In the genomic region with DNA sequence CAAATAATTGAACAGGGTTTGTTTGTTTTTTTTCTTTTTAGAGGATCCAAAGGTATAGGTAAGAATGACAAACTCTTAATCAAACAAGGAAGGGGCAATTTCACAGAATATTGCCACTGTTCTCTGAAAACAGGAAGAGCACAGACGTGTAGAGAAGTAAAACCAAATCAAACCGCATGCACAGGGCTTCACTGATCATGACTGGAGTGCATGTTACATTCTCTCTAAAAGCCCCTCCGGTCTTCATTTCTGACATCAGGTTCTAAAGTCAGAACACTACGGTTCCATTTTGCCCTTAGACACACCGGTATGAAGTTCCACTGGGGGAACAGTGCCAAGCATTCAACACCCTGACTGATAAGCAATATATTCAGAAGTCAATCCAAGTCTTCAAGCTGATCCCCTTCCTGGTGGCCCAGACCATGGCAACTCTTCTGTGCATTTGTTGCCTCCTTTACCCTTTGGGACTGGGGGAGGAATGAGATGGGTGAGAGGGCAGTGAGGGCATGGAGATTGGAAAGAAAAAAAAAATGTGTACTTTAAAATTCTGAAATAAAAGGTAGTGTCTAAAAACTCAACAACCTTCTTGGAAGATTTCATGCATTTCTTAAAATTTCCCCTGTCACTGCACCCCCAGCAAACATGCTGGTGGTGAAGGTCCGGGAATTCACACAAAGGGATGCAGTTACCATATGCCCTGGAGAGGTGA, we compare ENCODE assay signal across 8 cellular contexts. TPM values are rescaled to one million over a fixed set of nuclear protein-coding genes. Genes with fewer than 3 reads are reported as not detected.
DNase-seq lines count a peak whose midpoint lies in the region; ATAC-seq and TF ChIP-seq lines count a peak whose summit lies in the region.

No MANE protein-coding gene starts in this region.

- TSS peak; percentile 25 for BruUV-seq in A673 (replicated peaks; lab: Mats Ljungman, UMichigan)

- POLR2A ChIA-PET in A673 (lab: Charles Lee; ENCODE audit: low non-redundant PET): no interaction called here
- POLR2A ChIA-PET in activated CD4-positive, alpha-beta memory T cell treated with anti-CD3 and anti-CD28 coated beads, Interleukin-2, amount 10 ng/mL, durations not matched to agents 7 days and 5 days (lab: Charles Lee): interaction anchor here (0.7 to 2.5 kb wide), 10 partner anchors 11 to 452 kb away, joined by 3 to 15 read pairs (median 6); a partner anchor contains a TSS

- CTCF ChIA-PET in A673 (lab: Charles Lee): no interaction called here
- CTCF ChIA-PET in activated CD4-positive, alpha-beta memory T cell treated with anti-CD3 and anti-CD28 coated beads, Interleukin-2, amount 10 ng/mL, durations not matched to agents 7 days and 5 days (lab: Charles Lee): interaction anchor here (1.0 to 1.5 kb wide), 2 partner anchors 19 to 94 kb away, joined by 3 to 4 read pairs; no protein-coding TSS in a partner anchor

- H3K36me3 ChIP-seq in A673 (ENCODE audit: insufficient read depth, low read length, poor library complexity, severe bottlenecking) (no peaks in the 10 kb centered on the region), rectal smooth muscle tissue (ENCODE audit: control insufficient read depth, insufficient read depth, low read length) (no peaks in the 10 kb centered on the region)

- H3K4me3 Mint-ChIP-seq in activated CD4-positive, alpha-beta memory T cell treated with anti-CD3 and anti-CD28 coated beads, Interleukin-2, amount 10 ng/mL, durations not matched to agents 7 days and 5 days: peak overlapping the region; percentile 90

- H3K9me3 ChIP-seq in A673 (ENCODE audit: low read depth, low read length, poor library complexity, severe bottlenecking): no peaks in the 10 kb centered on the region

- peaks cover 11% of the 10 kb centered on the region for H3K27me3 ChIP-seq in A673 (replicated peaks; ENCODE audit: insufficient read depth, low read depth, low read length, poor library complexity)
- H3K27me3 ChIP-seq in rectal smooth muscle tissue (ENCODE audit: control insufficient read depth, insufficient read depth, low read length): no peaks in the 10 kb centered on the region

- H3K4me1 ChIP-seq in A673 (ENCODE audit: insufficient read depth, low read length, poor library complexity, severe bottlenecking) (peaks cover 13% of the 10 kb centered on the region), rectal smooth muscle tissue (ENCODE audit: control insufficient read depth, insufficient read depth, low read length) (peaks cover 8% of the 10 kb centered on the region)

- H3K36me3 Mint-ChIP-seq in activated CD4-positive, alpha-beta memory T cell treated with anti-CD3 and anti-CD28 coated beads, Interleukin-2, amount 10 ng/mL, durations not matched to agents 7 days and 5 days (ENCODE audit: low read depth): peaks cover 36% of the 10 kb centered on the region

- ATAC-seq in GM18868 (IDR thresholded peaks at IDR 0.05; ENCODE audit: unreplicated experiment): peak; percentile 50
- ATAC-seq in HG03565 (IDR thresholded peaks at IDR 0.05; ENCODE audit: unreplicated experiment): peak; percentile 43
- ATAC-seq in HG02970 (IDR thresholded peaks at IDR 0.05; ENCODE audit: low FRiP score, unreplicated experiment): no peak

- TF ChIP-seq CTCF in A673 (conservative IDR thresholded peaks at IDR 0.05; ENCODE audit: low read depth, low read length) (no peak), fibroblast of mammary gland (conservative IDR thresholded peaks at IDR 0.05; ENCODE audit: control insufficient read depth, insufficient read depth, low read depth, low read length) (no peak)

- peaks cover 22% of the 10 kb centered on the region for H3K27me3 Mint-ChIP-seq in activated CD4-positive, alpha-beta memory T cell treated with anti-CD3 and anti-CD28 coated beads, Interleukin-2, amount 10 ng/mL, durations not matched to agents 7 days and 5 days

- no peaks in the 10 kb centered on the region for H3K9me3 Mint-ChIP-seq in activated CD4-positive, alpha-beta memory T cell treated with anti-CD3 and anti-CD28 coated beads, Interleukin-2, amount 10 ng/mL, durations not matched to agents 7 days and 5 days

- peak overlapping the region; percentile 98 for H3K27ac Mint-ChIP-seq in activated CD4-positive, alpha-beta memory T cell treated with anti-CD3 and anti-CD28 coated beads, Interleukin-2, amount 10 ng/mL, durations not matched to agents 7 days and 5 days

- intact Hi-C loops in A673 (cut with micrococcal nuclease; ENCODE audit: unreplicated experiment): no loop called here

- peak overlapping the region; percentile 75 for H3K4me3 ChIP-seq in A673 (ENCODE audit: low read depth, low read length, poor library complexity, severe bottlenecking)
- peak overlapping the region; percentile 95 for H3K4me3 ChIP-seq in fibroblast of mammary gland (ENCODE audit: control insufficient read depth, low read depth, low read length)
- peak overlapping the region; percentile 92 for H3K4me3 ChIP-seq in rectal smooth muscle tissue (ENCODE audit: low read length)

- DNase-seq in A673 (ENCODE audit: low spot score) (no peak), fibroblast of mammary gland (ENCODE audit: low read depth) (no peak), NCI-H2227 treated with DMSO at 0.1 percent for 48 hours (lab: John Stamatoyannopoulos, UW) (no peak)
- peak; percentile 62 for DNase-seq in activated CD4-positive, alpha-beta memory T cell treated with anti-CD3 and anti-CD28 coated beads, Interleukin-2, amount 10 ng/mL, durations not matched to agents 7 days and 5 days

- H3K9ac ChIP-seq in rectal smooth muscle tissue (ENCODE audit: low read length): no peak overlapping the region

- peaks cover 47% of the 10 kb centered on the region for H3K4me1 Mint-ChIP-seq in activated CD4-positive, alpha-beta memory T cell treated with anti-CD3 and anti-CD28 coated beads, Interleukin-2, amount 10 ng/mL, durations not matched to agents 7 days and 5 days

- H3K27ac ChIP-seq in A673 (ENCODE audit: low read depth, low read length, poor library complexity, severe bottlenecking) (peak overlapping the region; percentile 79), rectal smooth muscle tissue (ENCODE audit: low read depth, low read length) (peak overlapping the region; percentile 4)

RNA-seq across cellular contexts. Expression of a gene that starts 1.4 kb away (rescaled TPM):
- total RNA-seq in A673 (2021): 24.9 and 31.3 TPM in 2 replicates
- 10 to 100 TPM; 29.6 to 30.8 TPM for total RNA-seq in activated CD4-positive, alpha-beta memory T cell treated with anti-CD3 and anti-CD28 coated beads, Interleukin-2, amount 10 ng/mL, durations not matched to agents 7 days and 5 days
